In the genomic region with DNA sequence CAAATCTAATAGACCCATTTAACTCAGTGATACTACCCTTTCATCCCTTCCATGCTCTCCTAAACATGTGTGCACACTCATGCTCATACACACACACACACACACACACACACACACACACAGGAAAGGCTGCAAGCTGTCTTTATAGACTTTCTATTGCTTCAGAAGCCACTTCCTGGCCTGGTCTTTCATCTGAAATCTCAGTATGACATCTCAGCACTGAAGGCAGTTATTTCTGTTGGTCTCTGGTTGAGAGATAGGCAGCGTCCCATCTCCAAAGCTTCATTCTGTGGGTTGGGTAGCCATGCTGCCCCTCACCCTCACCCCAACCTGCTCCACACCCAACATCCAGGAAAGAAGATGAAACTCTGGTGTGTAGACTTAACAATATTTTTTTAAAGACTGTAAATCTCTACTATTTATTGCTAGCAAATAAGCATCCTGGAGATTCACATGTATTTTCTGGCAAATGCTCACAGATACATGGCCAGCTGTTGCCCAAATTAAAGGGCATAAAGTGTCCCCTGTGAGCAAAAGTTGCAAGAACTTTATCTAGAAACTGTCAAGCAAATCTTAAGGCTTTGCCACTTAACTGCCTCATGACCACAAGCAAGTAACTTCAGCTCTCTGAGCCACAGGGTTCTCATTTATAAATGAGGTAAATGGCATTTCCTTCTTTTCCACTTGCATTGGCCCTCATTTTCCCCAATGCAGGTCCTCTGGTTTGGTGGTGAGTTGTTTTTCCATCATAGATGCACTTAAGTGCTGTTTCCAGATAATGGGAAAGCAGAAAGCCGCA, we compare ENCODE assay signal across 8 cellular contexts.
DNase-seq lines count a peak whose midpoint lies in the region; ATAC-seq lines count a peak whose summit lies in the region.

No MANE protein-coding gene starts in this region.

- ATAC-seq in HG02763 (IDR thresholded peaks at IDR 0.05; ENCODE audit: unreplicated experiment): peak; percentile 61

- H3K4me1 ChIP-seq in CD8-positive, alpha-beta memory T cell (ENCODE audit: insufficient read depth, low read length): peaks cover 28% of the 10 kb centered on the region

- no peaks in the 10 kb centered on the region for H3K9me3 ChIP-seq in CD8-positive, alpha-beta memory T cell (ENCODE audit: low read length)

- peaks cover 0 to 2% of the 10 kb centered on the region in 2 donors for H3K27me3 Mint-ChIP-seq in CD8-positive, alpha-beta memory T cell

- H3K27me3 ChIP-seq in CD8-positive, alpha-beta memory T cell (ENCODE audit: insufficient read depth, low read length, poor library complexity, severe bottlenecking): no peaks in the 10 kb centered on the region

- no peak overlapping the region for H3K4me3 ChIP-seq in CD8-positive, alpha-beta memory T cell (ENCODE audit: low read length)

- no peak overlapping the region for H3K27ac ChIP-seq in CD8-positive, alpha-beta memory T cell (ENCODE audit: low read depth, low read length)

- peaks cover 0 to 2% (median 0%) of the 10 kb centered on the region in 5 donors for H3K9me3 Mint-ChIP-seq in CD8-positive, alpha-beta memory T cell

- CTCF ChIA-PET in CD8-positive, alpha-beta memory T cell (lab: Charles Lee): no interaction called here

- POLR2A ChIA-PET in CD8-positive, alpha-beta memory T cell (lab: Charles Lee): no interaction called here

- no peaks in the 10 kb centered on the region for H3K36me3 ChIP-seq in CD8-positive, alpha-beta memory T cell (ENCODE audit: insufficient read depth, low read length)

- peak; percentile 3 to 72 (median 66) for DNase-seq in CD8-positive, alpha-beta memory T cell
- peak in 4 of 5 experiments; percentile 1 to 97 (median 40) for DNase-seq in T-helper 2 cell
- DNase-seq in effector CD4-positive, alpha-beta T cell: peak; percentile 43
- no peak for DNase-seq in T1000 (lab: John Stamatoyannopoulos, UW)
- no peak for DNase-seq in iPS-NIHi7 (ENCODE audit: extremely low spot score)
- no peak for DNase-seq in epidermal melanocyte (ENCODE audit: insufficient read length, low spot score)
- no peak for DNase-seq in foreskin melanocyte

- H3K4me1 Mint-ChIP-seq in CD8-positive, alpha-beta memory T cell: peaks cover 34 to 42% (median 37%) of the 10 kb centered on the region in 3 donors

- H3K36me3 Mint-ChIP-seq in CD8-positive, alpha-beta memory T cell: no peaks in the 10 kb centered on the region

- H3K4me3 Mint-ChIP-seq in CD8-positive, alpha-beta memory T cell: peak overlapping the region; percentile 13 to 76 (median 64)

- peak overlapping the region; percentile 67 to 94 (median 88) for H3K27ac Mint-ChIP-seq in CD8-positive, alpha-beta memory T cell

Comparison
In these comparisons a context has a peak if more than half of its experiments do, and no peak if none do; other contexts are left out.
1. DNase-seq: peak in CD8-positive, alpha-beta memory T cell (5 of 5), T-helper 2 cell (4 of 5) and effector CD4-positive, alpha-beta T cell (single experiment); none in T1000 (single experiment), iPS-NIHi7 (single experiment), epidermal melanocyte (single experiment) and foreskin melanocyte (single experiment).